ENCODE assay signal across 1 cellular context in genomic region chr21:45644041-45644906, GRCh38.
TF ChIP-seq lines count a peak whose summit lies in the region.

No MANE protein-coding gene starts in this region.

TF ChIP-seq in SK-N-SH treated with all-trans-retinoic acid at 6 μM for 48 hours, 23 proteins besides CTCF, POLR2A, EP300 and RAD21 (continued from another document):
- no peak for TF ChIP-seq ZNF70 (CRISPR knock-in tag; IDR thresholded peaks at IDR 0.05)
- TF ChIP-seq ESRRG (CRISPR knock-in tag; IDR thresholded peaks at IDR 0.05): no peak
- TF ChIP-seq ZFP3 (CRISPR knock-in tag; IDR thresholded peaks at IDR 0.05): no peak
